ENCODE assay signal across 1 cellular context in the genomic region with DNA sequence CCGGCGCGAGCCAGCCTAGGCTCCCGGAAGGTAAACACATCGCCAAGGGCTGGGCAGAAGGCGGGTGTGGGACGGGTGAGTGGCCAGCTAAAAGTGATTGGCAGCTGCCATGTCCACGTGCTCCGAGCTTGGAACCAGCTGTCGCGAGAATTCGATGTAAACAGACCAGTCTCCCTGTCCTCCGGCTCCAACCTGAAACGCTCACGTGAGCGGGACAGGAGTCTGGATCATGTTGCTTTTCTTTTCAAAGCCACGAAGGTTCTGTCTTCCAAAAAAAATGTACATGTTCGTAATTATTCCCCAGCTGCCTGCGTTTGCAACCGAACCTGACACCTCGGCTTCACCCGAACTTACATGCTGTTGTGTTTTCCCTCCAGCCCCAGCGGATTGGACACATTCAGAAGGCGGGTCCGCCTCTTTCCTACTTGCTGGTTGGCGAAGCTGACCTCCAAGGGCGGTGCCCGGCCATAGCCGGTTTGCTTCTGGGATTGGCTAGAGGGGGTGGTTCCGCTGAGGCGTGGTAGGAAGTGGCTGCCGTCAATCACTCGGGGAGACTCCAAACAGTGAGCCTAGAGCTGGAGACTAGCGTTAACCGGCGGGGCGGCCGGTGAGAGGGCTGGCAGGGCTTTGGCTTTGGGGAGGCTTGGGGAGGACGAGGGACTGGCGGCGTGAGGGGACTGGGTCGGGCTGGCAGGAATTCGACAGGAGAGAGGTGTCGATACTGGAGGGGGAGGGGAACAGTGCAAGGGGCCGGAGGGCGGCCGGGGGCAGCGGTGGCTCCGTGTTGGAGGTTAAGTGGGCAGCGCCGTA.
TF ChIP-seq lines count a peak whose summit lies in the region.

BCAS3 (plus strand) TSS at position 544 of the 810 bp plus-strand sequence.

TF ChIP-seq in HepG2, 621 proteins besides CTCF, POLR2A, EP300 and RAD21 (continued from another document and continues in another):
- TF ChIP-seq, protein P1, sequence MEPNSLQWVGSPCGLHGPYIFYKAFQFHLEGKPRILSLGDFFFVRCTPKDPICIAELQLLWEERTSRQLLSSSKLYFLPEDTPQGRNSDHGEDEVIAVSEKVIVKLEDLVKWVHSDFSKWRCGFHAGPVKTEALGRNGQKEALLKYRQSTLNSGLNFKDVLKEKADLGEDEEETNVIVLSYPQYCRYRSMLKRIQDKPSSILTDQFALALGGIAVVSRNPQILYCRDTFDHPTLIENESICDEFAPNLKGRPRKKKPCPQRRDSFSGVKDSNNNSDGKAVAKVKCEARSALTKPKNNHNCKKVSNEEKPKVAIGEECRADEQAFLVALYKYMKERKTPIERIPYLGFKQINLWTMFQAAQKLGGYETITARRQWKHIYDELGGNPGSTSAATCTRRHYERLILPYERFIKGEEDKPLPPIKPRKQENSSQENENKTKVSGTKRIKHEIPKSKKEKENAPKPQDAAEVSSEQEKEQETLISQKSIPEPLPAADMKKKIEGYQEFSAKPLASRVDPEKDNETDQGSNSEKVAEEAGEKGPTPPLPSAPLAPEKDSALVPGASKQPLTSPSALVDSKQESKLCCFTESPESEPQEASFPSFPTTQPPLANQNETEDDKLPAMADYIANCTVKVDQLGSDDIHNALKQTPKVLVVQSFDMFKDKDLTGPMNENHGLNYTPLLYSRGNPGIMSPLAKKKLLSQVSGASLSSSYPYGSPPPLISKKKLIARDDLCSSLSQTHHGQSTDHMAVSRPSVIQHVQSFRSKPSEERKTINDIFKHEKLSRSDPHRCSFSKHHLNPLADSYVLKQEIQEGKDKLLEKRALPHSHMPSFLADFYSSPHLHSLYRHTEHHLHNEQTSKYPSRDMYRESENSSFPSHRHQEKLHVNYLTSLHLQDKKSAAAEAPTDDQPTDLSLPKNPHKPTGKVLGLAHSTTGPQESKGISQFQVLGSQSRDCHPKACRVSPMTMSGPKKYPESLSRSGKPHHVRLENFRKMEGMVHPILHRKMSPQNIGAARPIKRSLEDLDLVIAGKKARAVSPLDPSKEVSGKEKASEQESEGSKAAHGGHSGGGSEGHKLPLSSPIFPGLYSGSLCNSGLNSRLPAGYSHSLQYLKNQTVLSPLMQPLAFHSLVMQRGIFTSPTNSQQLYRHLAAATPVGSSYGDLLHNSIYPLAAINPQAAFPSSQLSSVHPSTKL (CRISPR knock-in tag; IDR thresholded peaks at IDR 0.05) = peak; percentile 54
- TF ChIP-seq PATZ1 (CRISPR knock-in tag; IDR thresholded peaks at IDR 0.05) (peak; percentile 34; the same call in 1 of the 2 replicates), NFKB2 (CRISPR knock-in tag; IDR thresholded peaks at IDR 0.05; ENCODE audit: borderline replicate concordance) (peak; percentile 49; the same call in 1 of the 2 replicates), POGK (CRISPR knock-in tag; conservative IDR thresholded peaks at IDR 0.05) (peak; percentile 64), SAP130 (CRISPR knock-in tag; IDR thresholded peaks at IDR 0.05; ENCODE audit: low read depth) (peak; percentile 99), E2F1 (CRISPR knock-in tag; IDR thresholded peaks at IDR 0.05) (peak; percentile 84), ZSCAN29 (CRISPR knock-in tag; conservative IDR thresholded peaks at IDR 0.05) (peak; percentile 92), IKZF1 (IDR thresholded peaks at IDR 0.05) (no peak), ZNF138 (CRISPR knock-in tag; IDR thresholded peaks at IDR 0.05; ENCODE audit: low read depth) (peak; percentile 54; the same call in 1 of the 2 replicates), ZNF766 (CRISPR knock-in tag; IDR thresholded peaks at IDR 0.05; ENCODE audit: borderline replicate concordance) (peak; percentile 80; the same call in 1 of the 2 replicates), ZNF18 (CRISPR knock-in tag; IDR thresholded peaks at IDR 0.05; ENCODE audit: insufficient replicate concordance) (peak; percentile 89), SIN3B (IDR thresholded peaks at IDR 0.05; ENCODE audit: low read length) (peak; percentile 87), KDM2A (CRISPR knock-in tag; IDR thresholded peaks at IDR 0.05; ENCODE audit: borderline replicate concordance, low read depth) (peak; percentile 74), ZNF761 (CRISPR knock-in tag; conservative IDR thresholded peaks at IDR 0.05) (peak; percentile 83), ZNF205 (CRISPR knock-in tag; IDR thresholded peaks at IDR 0.05) (peak; percentile 44; the same call in 1 of the 2 replicates), PTBP1 (IDR thresholded peaks at IDR 0.05; ENCODE audit: low read depth, low read length, poor library complexity, severe bottlenecking) (peak; percentile 90)
- TF ChIP-seq, protein P2, sequence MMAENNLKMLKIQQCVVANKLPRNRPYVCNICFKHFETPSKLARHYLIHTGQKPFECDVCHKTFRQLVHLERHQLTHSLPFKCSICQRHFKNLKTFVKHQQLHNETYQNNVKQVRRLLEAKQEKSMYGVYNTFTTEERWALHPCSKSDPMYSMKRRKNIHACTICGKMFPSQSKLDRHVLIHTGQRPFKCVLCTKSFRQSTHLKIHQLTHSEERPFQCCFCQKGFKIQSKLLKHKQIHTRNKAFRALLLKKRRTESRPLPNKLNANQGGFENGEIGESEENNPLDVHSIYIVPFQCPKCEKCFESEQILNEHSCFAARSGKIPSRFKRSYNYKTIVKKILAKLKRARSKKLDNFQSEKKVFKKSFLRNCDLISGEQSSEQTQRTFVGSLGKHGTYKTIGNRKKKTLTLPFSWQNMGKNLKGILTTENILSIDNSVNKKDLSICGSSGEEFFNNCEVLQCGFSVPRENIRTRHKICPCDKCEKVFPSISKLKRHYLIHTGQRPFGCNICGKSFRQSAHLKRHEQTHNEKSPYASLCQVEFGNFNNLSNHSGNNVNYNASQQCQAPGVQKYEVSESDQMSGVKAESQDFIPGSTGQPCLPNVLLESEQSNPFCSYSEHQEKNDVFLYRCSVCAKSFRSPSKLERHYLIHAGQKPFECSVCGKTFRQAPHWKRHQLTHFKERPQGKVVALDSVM (CRISPR knock-in tag; IDR thresholded peaks at IDR 0.05) = peak; percentile 62; the same call in 1 of the 2 replicates
- TF ChIP-seq, protein P3, sequence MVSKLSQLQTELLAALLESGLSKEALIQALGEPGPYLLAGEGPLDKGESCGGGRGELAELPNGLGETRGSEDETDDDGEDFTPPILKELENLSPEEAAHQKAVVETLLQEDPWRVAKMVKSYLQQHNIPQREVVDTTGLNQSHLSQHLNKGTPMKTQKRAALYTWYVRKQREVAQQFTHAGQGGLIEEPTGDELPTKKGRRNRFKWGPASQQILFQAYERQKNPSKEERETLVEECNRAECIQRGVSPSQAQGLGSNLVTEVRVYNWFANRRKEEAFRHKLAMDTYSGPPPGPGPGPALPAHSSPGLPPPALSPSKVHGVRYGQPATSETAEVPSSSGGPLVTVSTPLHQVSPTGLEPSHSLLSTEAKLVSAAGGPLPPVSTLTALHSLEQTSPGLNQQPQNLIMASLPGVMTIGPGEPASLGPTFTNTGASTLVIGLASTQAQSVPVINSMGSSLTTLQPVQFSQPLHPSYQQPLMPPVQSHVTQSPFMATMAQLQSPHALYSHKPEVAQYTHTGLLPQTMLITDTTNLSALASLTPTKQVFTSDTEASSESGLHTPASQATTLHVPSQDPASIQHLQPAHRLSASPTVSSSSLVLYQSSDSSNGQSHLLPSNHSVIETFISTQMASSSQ (IDR thresholded peaks at IDR 0.05; ENCODE audit: low read depth) = no peak
- TF ChIP-seq, protein P3 (CRISPR knock-in tag; IDR thresholded peaks at IDR 0.05; ENCODE audit: borderline replicate concordance) = peak; percentile 63; the same call in 1 of the 2 replicates
- TF ChIP-seq, protein P4, sequence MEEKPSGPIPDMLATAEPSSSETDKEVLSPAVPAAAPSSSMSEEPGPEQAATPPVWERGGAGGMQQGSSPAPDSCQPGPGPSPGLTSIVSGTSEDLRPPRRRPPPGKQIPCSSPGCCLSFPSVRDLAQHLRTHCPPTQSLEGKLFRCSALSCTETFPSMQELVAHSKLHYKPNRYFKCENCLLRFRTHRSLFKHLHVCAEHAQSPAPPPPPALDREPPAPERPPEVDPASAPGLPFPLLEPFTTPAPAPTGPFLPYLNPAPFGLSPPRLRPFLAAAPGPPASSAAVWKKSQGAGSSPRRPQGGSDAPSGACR (CRISPR knock-in tag; IDR thresholded peaks at IDR 0.05) = peak; percentile 93; the same call in 1 of the 2 replicates
- TF ChIP-seq, protein P5, sequence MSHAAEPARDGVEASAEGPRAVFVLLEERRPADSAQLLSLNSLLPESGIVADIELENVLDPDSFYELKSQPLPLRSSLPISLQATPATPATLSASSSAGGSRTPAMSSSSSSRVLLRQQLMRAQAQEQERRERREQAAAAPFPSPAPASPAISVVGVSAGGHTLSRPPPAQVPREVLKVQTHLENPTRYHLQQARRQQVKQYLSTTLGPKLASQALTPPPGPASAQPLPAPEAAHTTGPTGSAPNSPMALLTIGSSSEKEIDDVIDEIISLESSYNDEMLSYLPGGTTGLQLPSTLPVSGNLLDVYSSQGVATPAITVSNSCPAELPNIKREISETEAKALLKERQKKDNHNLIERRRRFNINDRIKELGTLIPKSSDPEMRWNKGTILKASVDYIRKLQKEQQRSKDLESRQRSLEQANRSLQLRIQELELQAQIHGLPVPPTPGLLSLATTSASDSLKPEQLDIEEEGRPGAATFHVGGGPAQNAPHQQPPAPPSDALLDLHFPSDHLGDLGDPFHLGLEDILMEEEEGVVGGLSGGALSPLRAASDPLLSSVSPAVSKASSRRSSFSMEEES (CRISPR knock-in tag; IDR thresholded peaks at IDR 0.05) = peak; percentile 87; the same call in 1 of the 2 replicates
- TF ChIP-seq, protein P6, sequence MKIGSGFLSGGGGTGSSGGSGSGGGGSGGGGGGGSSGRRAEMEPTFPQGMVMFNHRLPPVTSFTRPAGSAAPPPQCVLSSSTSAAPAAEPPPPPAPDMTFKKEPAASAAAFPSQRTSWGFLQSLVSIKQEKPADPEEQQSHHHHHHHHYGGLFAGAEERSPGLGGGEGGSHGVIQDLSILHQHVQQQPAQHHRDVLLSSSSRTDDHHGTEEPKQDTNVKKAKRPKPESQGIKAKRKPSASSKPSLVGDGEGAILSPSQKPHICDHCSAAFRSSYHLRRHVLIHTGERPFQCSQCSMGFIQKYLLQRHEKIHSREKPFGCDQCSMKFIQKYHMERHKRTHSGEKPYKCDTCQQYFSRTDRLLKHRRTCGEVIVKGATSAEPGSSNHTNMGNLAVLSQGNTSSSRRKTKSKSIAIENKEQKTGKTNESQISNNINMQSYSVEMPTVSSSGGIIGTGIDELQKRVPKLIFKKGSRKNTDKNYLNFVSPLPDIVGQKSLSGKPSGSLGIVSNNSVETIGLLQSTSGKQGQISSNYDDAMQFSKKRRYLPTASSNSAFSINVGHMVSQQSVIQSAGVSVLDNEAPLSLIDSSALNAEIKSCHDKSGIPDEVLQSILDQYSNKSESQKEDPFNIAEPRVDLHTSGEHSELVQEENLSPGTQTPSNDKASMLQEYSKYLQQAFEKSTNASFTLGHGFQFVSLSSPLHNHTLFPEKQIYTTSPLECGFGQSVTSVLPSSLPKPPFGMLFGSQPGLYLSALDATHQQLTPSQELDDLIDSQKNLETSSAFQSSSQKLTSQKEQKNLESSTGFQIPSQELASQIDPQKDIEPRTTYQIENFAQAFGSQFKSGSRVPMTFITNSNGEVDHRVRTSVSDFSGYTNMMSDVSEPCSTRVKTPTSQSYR (CRISPR knock-in tag; IDR thresholded peaks at IDR 0.05; ENCODE audit: borderline replicate concordance) = peak; percentile 45; the same call in 1 of the 2 replicates
